Comparison of ENCODE assay signal across 1 cellular context in genomic region chr6:170051229-170052172, GRCh38.
TF ChIP-seq lines count a peak whose summit lies in the region.

No MANE protein-coding gene starts in this region.

TF ChIP-seq in H1, 55 proteins besides CTCF, POLR2A, EP300 and RAD21:
- TF ChIP-seq SRF (IDR thresholded peaks at IDR 0.05; ENCODE audit: low read depth, low read length) (no peak), ATF3 (IDR thresholded peaks at IDR 0.05; ENCODE audit: insufficient read depth, low read depth, low read length) (no peak), TCF12 (IDR thresholded peaks at IDR 0.05; ENCODE audit: low read depth, low read length) (no peak), ASH2L (IDR thresholded peaks at IDR 0.05; ENCODE audit: low read length) (no peak), ATF2 (IDR thresholded peaks at IDR 0.05; ENCODE audit: low read length) (no peak), BCL11A (IDR thresholded peaks at IDR 0.05; ENCODE audit: low read depth in 2 of 2, low read length in 2 of 2) (no peak), RNF2 (IDR thresholded peaks at IDR 0.05; ENCODE audit: borderline replicate concordance, low read depth, low read length, missing control alignments, poor library complexity, severe bottlenecking) (no peak), HDAC2 (IDR thresholded peaks at IDR 0.05; ENCODE audit: borderline replicate concordance in 1 of 2, low read depth in 2 of 2, low read length in 2 of 2) (no peak), USF2 (IDR thresholded peaks at IDR 0.05; ENCODE audit: low read length) (no peak)
TF ChIP-seq in H1: peak in this region for 0.
